10 cellular contexts compared by ENCODE assay signal in genomic region chr7:137847418-137848050, GRCh38. TPM values are rescaled to one million over a fixed set of nuclear protein-coding genes. Genes with fewer than 3 reads are reported as not detected.
DNase-seq lines count a peak whose midpoint lies in the region; ATAC-seq and TF ChIP-seq lines count a peak whose summit lies in the region.
"Had no signal": no experiment of that assay in that cellular context is flagged by ENCODE, and none has a peak within 500 bp of the region (broad histone marks: within the 10 kb centered on the region; RNA-seq: fewer than 3 reads in every experiment).

No MANE protein-coding gene starts in this region.

- intact Hi-C loops in psoas muscle (cut with DNase I), result no loop called here

- ATAC-seq in HG03442 (IDR thresholded peaks at IDR 0.05; ENCODE audit: unreplicated experiment), result peak; percentile 34
- ATAC-seq in psoas muscle, result peak in 2 of 4 donors; percentile 19 to 26
- no peak for ATAC-seq in HG03095 (IDR thresholded peaks at IDR 0.05; ENCODE audit: unreplicated experiment)
- no peak for ATAC-seq in HG02571 (IDR thresholded peaks at IDR 0.05; ENCODE audit: unreplicated experiment)
- ATAC-seq: HCT116 had no signal

- H3K27me3 ChIP-seq in psoas muscle (ENCODE audit: insufficient read depth in 3 of 3, low read length in 2 of 3), result peaks cover 0 to 44% (median 27%) of the 10 kb centered on the region in 3 donors

- TF ChIP-seq CTCF in GM10266 (IDR thresholded peaks at IDR 0.05; ENCODE audit: control insufficient read depth, insufficient read depth, low read depth, missing control alignments) (no peak), fibroblast of pulmonary artery (IDR thresholded peaks at IDR 0.05; ENCODE audit: low read length, missing control alignments) (no peak), psoas muscle (IDR thresholded peaks at IDR 0.05) (no peak)

- 18 to 21% (median 19%) methylated on average over 31 of the region's 31 CpGs for WGBS in psoas muscle, 3 donors

- DNase-seq in GM10266 (ENCODE audit: extremely low spot score) (peak; percentile 51), fibroblast of pulmonary artery (ENCODE audit: low read depth) (no peak), psoas muscle (no peak), amniotic stem cell (lab: John Stamatoyannopoulos, UW) (no peak), SIG-M5 treated with dmso at 0.1 percent for 504 hours (lab: John Stamatoyannopoulos, UW; ENCODE audit: unreplicated experiment) (no peak)
- DNase-seq: effector CD8-positive, alpha-beta T cell had no signal

- H3K4me3 ChIP-seq in fibroblast of pulmonary artery (replicated peaks; ENCODE audit: low read depth, low read length) (peak overlapping the region; percentile 43), psoas muscle (peak overlapping the region; percentile 47)

- H3K9me3 ChIP-seq in psoas muscle, result no peaks in the 10 kb centered on the region

- H3K36me3 ChIP-seq in psoas muscle (ENCODE audit: insufficient read depth in 1 of 2, low read depth in 1 of 2), result no peaks in the 10 kb centered on the region

- no peaks in the 10 kb centered on the region for H3K4me1 ChIP-seq in psoas muscle

- no peak overlapping the region for H3K27ac ChIP-seq in psoas muscle

RNA-seq across cellular contexts. Expression of gene DGKI, which starts 0.8 kb away (rescaled TPM):
- under 1 TPM in 3 of 4 donors, not detected in 1; 0.44 to 0.56 (median 0.45) TPM for total RNA-seq in psoas muscle
- polyA plus RNA-seq in psoas muscle, result under 1 TPM in 2 of 3 donors, not detected in 1; under 0.01 to 0.04 TPM
